Comparison of ENCODE assay signal across 34 cellular contexts in the genomic region with DNA sequence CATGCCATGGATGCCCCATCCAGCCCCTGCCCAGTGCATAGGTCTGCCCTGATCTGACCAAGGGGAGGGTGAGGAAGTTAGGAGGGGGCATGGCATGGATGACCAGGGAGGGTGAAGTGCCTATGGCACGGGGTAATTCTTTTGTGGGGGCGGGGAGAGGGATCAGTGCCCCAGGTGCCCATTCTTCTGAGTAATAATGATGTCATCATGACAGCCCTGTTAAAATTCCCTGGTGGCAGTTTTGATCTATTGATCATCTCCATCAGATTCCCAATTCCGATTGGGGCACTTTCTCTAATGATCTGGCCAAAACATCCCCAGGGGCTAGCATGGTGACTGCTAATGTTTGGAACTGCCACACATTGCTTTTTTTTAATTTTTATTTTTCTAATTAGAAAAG.
"Had no signal": no experiment of that assay in that cellular context is flagged by ENCODE, and none has a peak within 500 bp of the region (broad histone marks: within the 10 kb centered on the region; RNA-seq: fewer than 3 reads in every experiment).

No MANE protein-coding gene starts in this region.

- H3K27ac ChIP-seq: ascending aorta, cardiac muscle cell, VCaP had no signal

- H3K4me3 Mint-ChIP-seq: activated B cell treated with CpG ODN at 0.5 μM for 24 hours; activated CD4-positive, alpha-beta memory T cell treated with anti-CD3 and anti-CD28 coated beads for 36 hours; activated CD4-positive, alpha-beta T cell treated with anti-CD3 and anti-CD28 coated beads, Interleukin-2, amount 10 ng/mL, durations not matched to agents 24 days and 14 days; activated CD8-positive, alpha-beta T cell treated with anti-CD3 and anti-CD28 coated beads for 36 hours; activated naive CD4-positive, alpha-beta T cell treated with anti-CD3 and anti-CD28 coated beads, Interleukin-2, amount 10 ng/mL, durations not matched to agents 7 days and 5 days; activated naive CD4-positive, alpha-beta T cell treated with anti-CD3 and anti-CD28 coated beads, Interleukin-2, amount 50 U/mL, for 24 hours; activated naive CD8-positive, alpha-beta T cell; activated naive CD8-positive, alpha-beta T cell treated with anti-CD3 and anti-CD28 coated beads, Interleukin-2, amount 10 ng/mL, durations not matched to agents 7 days and 5 days; activated naive CD8-positive, alpha-beta T cell treated with anti-CD3 and anti-CD28 coated beads, Interleukin-2, amount 50 U/mL, for 24 hours; activated T-cell treated with anti-CD3 and anti-CD28 coated beads, Interleukin-2, amount 50 U/mL, for 4 hours; activated T-cell treated with anti-CD3 and anti-CD28 coated beads, Interleukin-2, amount 50 U/mL, for 72 hours; brain; central memory CD8-positive, alpha-beta T cell; T-helper 1 cell treated with Interleukin-12 subunit alpha and Interleukin-12 subunit beta and Interleukin-4 antibody, amounts not matched to agents 30 μg/mL and 1 μg/mL, for 36 hours; T-helper 2 cell treated with Interferon-gamma antibody and Interleukin-4, amounts not matched to agents 5 μg/mL and 100 μg/mL, for 36 hours had no signal

- H3K36me3 ChIP-seq: ascending aorta, cardiac muscle cell had no signal

- H3K4me1 ChIP-seq: ascending aorta had no signal

- H3K4me1 Mint-ChIP-seq: activated B cell treated with CpG ODN at 0.5 μM for 24 hours; activated CD4-positive, alpha-beta T cell treated with anti-CD3 and anti-CD28 coated beads, Interleukin-2, amount 10 ng/mL, durations not matched to agents 24 days and 14 days; activated naive CD4-positive, alpha-beta T cell treated with anti-CD3 and anti-CD28 coated beads, Interleukin-2, amount 10 ng/mL, durations not matched to agents 7 days and 5 days; activated naive CD4-positive, alpha-beta T cell treated with anti-CD3 and anti-CD28 coated beads, Interleukin-2, amount 50 U/mL, for 24 hours; activated naive CD8-positive, alpha-beta T cell treated with anti-CD3 and anti-CD28 coated beads, Interleukin-2, amount 50 U/mL, for 24 hours; central memory CD8-positive, alpha-beta T cell had no signal

- H3K27ac Mint-ChIP-seq: activated B cell treated with CpG ODN at 0.5 μM for 24 hours; activated CD4-positive, alpha-beta memory T cell treated with anti-CD3 and anti-CD28 coated beads for 36 hours; activated CD4-positive, alpha-beta T cell treated with anti-CD3 and anti-CD28 coated beads, Interleukin-2, amount 10 ng/mL, durations not matched to agents 24 days and 14 days; activated CD8-positive, alpha-beta T cell treated with anti-CD3 and anti-CD28 coated beads for 36 hours; activated naive CD4-positive, alpha-beta T cell treated with anti-CD3 and anti-CD28 coated beads, Interleukin-2, amount 10 ng/mL, durations not matched to agents 7 days and 5 days; activated naive CD4-positive, alpha-beta T cell treated with anti-CD3 and anti-CD28 coated beads, Interleukin-2, amount 50 U/mL, for 24 hours; activated naive CD8-positive, alpha-beta T cell; activated naive CD8-positive, alpha-beta T cell treated with anti-CD3 and anti-CD28 coated beads, Interleukin-2, amount 10 ng/mL, durations not matched to agents 7 days and 5 days; activated naive CD8-positive, alpha-beta T cell treated with anti-CD3 and anti-CD28 coated beads, Interleukin-2, amount 50 U/mL, for 24 hours; activated T-cell treated with anti-CD3 and anti-CD28 coated beads, Interleukin-2, amount 50 U/mL, for 72 hours; activated T-helper 2 cell treated with anti-CD3 and anti-CD28 coated beads, Interferon-gamma antibody, Interleukin-2, Interleukin-4, amounts not matched to agents 10 μg/mL and 5 μg/mL and 100 μg/mL, durations not matched to agents 14 hours and 24 hours and 36 hours; brain; T-helper 1 cell treated with Interleukin-12 subunit alpha and Interleukin-12 subunit beta and Interleukin-4 antibody, amounts not matched to agents 30 μg/mL and 1 μg/mL, for 36 hours; T-helper 2 cell treated with Interferon-gamma antibody and Interleukin-4, amounts not matched to agents 5 μg/mL and 100 μg/mL, for 36 hours had no signal

- H3K9me3 Mint-ChIP-seq: activated B cell treated with CpG ODN at 0.5 μM for 24 hours; activated CD4-positive, alpha-beta memory T cell treated with anti-CD3 and anti-CD28 coated beads for 36 hours; activated CD4-positive, alpha-beta T cell treated with anti-CD3 and anti-CD28 coated beads, Interleukin-2, amount 10 ng/mL, durations not matched to agents 24 days and 14 days; activated CD8-positive, alpha-beta T cell treated with anti-CD3 and anti-CD28 coated beads for 36 hours; activated naive CD4-positive, alpha-beta T cell treated with anti-CD3 and anti-CD28 coated beads, Interleukin-2, amount 10 ng/mL, durations not matched to agents 7 days and 5 days; activated naive CD4-positive, alpha-beta T cell treated with anti-CD3 and anti-CD28 coated beads, Interleukin-2, amount 50 U/mL, for 24 hours; activated naive CD8-positive, alpha-beta T cell treated with anti-CD3 and anti-CD28 coated beads, Interleukin-2, amount 10 ng/mL, durations not matched to agents 7 days and 5 days; activated naive CD8-positive, alpha-beta T cell treated with anti-CD3 and anti-CD28 coated beads, Interleukin-2, amount 50 U/mL, for 24 hours; activated T-cell treated with anti-CD3 and anti-CD28 coated beads, Interleukin-2, amount 50 U/mL, for 4 hours; activated T-cell treated with anti-CD3 and anti-CD28 coated beads, Interleukin-2, amount 50 U/mL, for 72 hours; activated T-helper 2 cell treated with anti-CD3 and anti-CD28 coated beads, Interferon-gamma antibody, Interleukin-2, Interleukin-4, amounts not matched to agents 10 μg/mL and 5 μg/mL and 100 μg/mL, durations not matched to agents 14 hours and 24 hours and 36 hours; brain; central memory CD8-positive, alpha-beta T cell; T-helper 1 cell treated with Interleukin-12 subunit alpha and Interleukin-12 subunit beta and Interleukin-4 antibody, amounts not matched to agents 30 μg/mL and 1 μg/mL, for 36 hours; T-helper 2 cell treated with Interferon-gamma antibody and Interleukin-4, amounts not matched to agents 5 μg/mL and 100 μg/mL, for 36 hours had no signal

- H3K27me3 Mint-ChIP-seq: activated B cell treated with CpG ODN at 0.5 μM for 24 hours; activated CD4-positive, alpha-beta T cell treated with anti-CD3 and anti-CD28 coated beads, Interleukin-2, amount 10 ng/mL, durations not matched to agents 24 days and 14 days; brain had no signal

- H3K9me3 ChIP-seq: ascending aorta had no signal

- H3K4me3 ChIP-seq: ascending aorta, cardiac muscle cell had no signal

- H3K36me3 Mint-ChIP-seq: activated CD4-positive, alpha-beta memory T cell treated with anti-CD3 and anti-CD28 coated beads for 36 hours; activated naive CD4-positive, alpha-beta T cell treated with anti-CD3 and anti-CD28 coated beads, Interleukin-2, amount 10 ng/mL, durations not matched to agents 7 days and 5 days; activated naive CD4-positive, alpha-beta T cell treated with anti-CD3 and anti-CD28 coated beads, Interleukin-2, amount 50 U/mL, for 24 hours; activated naive CD8-positive, alpha-beta T cell; activated naive CD8-positive, alpha-beta T cell treated with anti-CD3 and anti-CD28 coated beads, Interleukin-2, amount 10 ng/mL, durations not matched to agents 7 days and 5 days; brain had no signal

- H3K27me3 ChIP-seq: ascending aorta, cardiac muscle cell had no signal

- DNase-seq: activated B cell treated with CpG ODN at 0.5 μM for 24 hours; activated CD4-positive, alpha-beta memory T cell treated with anti-CD3 and anti-CD28 coated beads for 36 hours; activated CD4-positive, alpha-beta T cell treated with anti-CD3 and anti-CD28 coated beads for 4 hours; activated CD4-positive, alpha-beta T cell treated with anti-CD3 and anti-CD28 coated beads, Interleukin-2, amount 10 ng/mL, durations not matched to agents 24 days and 14 days; activated CD4-positive, alpha-beta T cell treated with anti-CD3 and anti-CD28 coated beads, Interleukin-2, amount 50 U/mL, for 1 hour; activated CD4-positive, alpha-beta T cell treated with anti-CD3 and anti-CD28 coated beads, Interleukin-2, amount 50 U/mL, for 4 hours; activated CD4-positive, CD25-positive, alpha-beta regulatory T cell treated with anti-CD3 and anti-CD28 coated beads, Interleukin-2, amount 50 U/mL, for 72 hours; activated CD8-positive, alpha-beta memory T cell treated with anti-CD3 and anti-CD28 coated beads, Interleukin-2, amount 50 U/mL, for 4 hours; activated CD8-positive, alpha-beta T cell treated with anti-CD3 and anti-CD28 coated beads for 36 hours; activated effector memory CD4-positive, alpha-beta T cell treated with Interleukin-2 at 50 U/mL for 16 hours; activated gamma-delta T cell; activated naive CD4-positive, alpha-beta T cell treated with anti-CD3 and anti-CD28 coated beads, Interleukin-2, amount 10 ng/mL, durations not matched to agents 7 days and 5 days; activated naive CD4-positive, alpha-beta T cell treated with Interleukin-2 at 50 U/mL for 16 hours; activated naive CD8-positive, alpha-beta T cell treated with anti-CD3 and anti-CD28 coated beads, Interleukin-2, amount 10 ng/mL, durations not matched to agents 7 days and 5 days; activated naive CD8-positive, alpha-beta T cell treated with anti-CD3 and anti-CD28 coated beads, Interleukin-2, amount 50 U/mL, for 24 hours; activated T-cell treated with anti-CD3 and anti-CD28 coated beads for 4 hours; activated T-cell treated with anti-CD3 and anti-CD28 coated beads, Interleukin-2, amount 50 U/mL, for 1 hour; activated T-cell treated with anti-CD3 and anti-CD28 coated beads, Interleukin-2, amount 50 U/mL, for 4 hours; activated T-cell treated with anti-CD3 and anti-CD28 coated beads, Interleukin-2, amount 50 U/mL, for 72 hours; amygdala; anterior cingulate cortex; T-helper 1 cell; T-helper 2 cell; T-helper 9 cell had no signal
